In the genomic region with DNA sequence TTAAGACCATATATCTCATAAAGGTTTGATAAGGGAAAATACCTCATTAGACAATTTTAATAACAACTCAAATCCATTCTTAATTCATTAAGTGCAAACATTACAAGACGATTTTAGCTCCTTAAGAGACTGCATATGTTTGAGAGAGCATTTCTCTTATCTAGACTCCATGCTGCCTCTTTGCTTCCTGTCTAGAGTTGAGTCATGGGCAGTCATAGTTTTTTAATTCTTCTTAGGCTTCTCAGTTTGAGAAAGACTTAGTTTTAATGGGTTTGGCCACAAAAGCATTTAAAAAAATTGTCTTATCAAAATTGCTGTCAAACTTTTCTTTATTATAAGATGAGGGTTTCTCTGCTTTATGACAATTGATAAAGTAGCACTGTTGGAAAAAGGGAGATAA, we compare ENCODE assay signal across 29 cellular contexts.
DNase-seq lines count a peak whose midpoint lies in the region; ATAC-seq, FAIRE-seq and TF ChIP-seq lines count a peak whose summit lies in the region.
"Had no signal": no experiment of that assay in that cellular context is flagged by ENCODE, and none has a peak within 500 bp of the region (broad histone marks: within the 10 kb centered on the region; RNA-seq: fewer than 3 reads in every experiment).

No MANE protein-coding gene starts in this region.

- in situ Hi-C loops in mammary epithelial cell (cut with MboI; ENCODE audit: low sequenced_read_pairs in 2 of 2), result no loop called here

- H3K23ac ChIP-seq in mesenchymal stem cell (ENCODE audit: low read length in 2 of 2), result no peak overlapping the region

- H3K79me1 ChIP-seq in mesenchymal stem cell (replicated peaks; ENCODE audit: low read length, poor library complexity, severe bottlenecking), result no peaks in the 10 kb centered on the region

- no peak for TF ChIP-seq CTCF in bronchial epithelial cell (IDR thresholded peaks at IDR 0.05; ENCODE audit: insufficient read depth, low read length, severe bottlenecking)
- TF ChIP-seq CTCF in mammary epithelial cell (conservative IDR thresholded peaks at IDR 0.05 in 1 of 2, IDR thresholded peaks at IDR 0.05 in 1 of 2; ENCODE audit: extremely low read depth in 1 of 2, insufficient read depth in 1 of 2, low read depth in 1 of 2, low read length in 2 of 2), result no peak

- H3K36me3 ChIP-seq in bronchial epithelial cell (ENCODE audit: control insufficient read depth, insufficient read depth, low read length), result no peaks in the 10 kb centered on the region
- H3K36me3 ChIP-seq in mesenchymal stem cell (ENCODE audit: control insufficient read depth in 1 of 2, insufficient read depth in 2 of 2, low read depth in 1 of 2, low read length in 2 of 2), result no peaks in the 10 kb centered on the region
- no peaks in the 10 kb centered on the region for H3K36me3 ChIP-seq in mammary epithelial cell (ENCODE audit: insufficient read depth, low read length)
- H3K36me3 ChIP-seq: adrenal gland; BLaER1 treated with 17β-estradiol and CSF1 and Interleukin-3, amounts not matched to agents 10 nM and 100 nM; heart left ventricle; suprapubic skin had no signal

- FAIRE-seq in bronchial epithelial cell (lab: Jason Lieb, UNC), result no peak
- FAIRE-seq: endometrium, GM12891, HepG2, small intestine had no signal

- dilution Hi-C loops in mammary epithelial cell (cut with HindIII; ENCODE audit: low sequenced_read_pairs), result no loop called here

- no peak overlapping the region for H4K91ac ChIP-seq in mesenchymal stem cell (ENCODE audit: low read length)

- BruUV-seq in mammary epithelial cell (replicated peaks; lab: Mats Ljungman, UMichigan), result no TSS peak

- H2BK12ac ChIP-seq in mesenchymal stem cell (ENCODE audit: low read length in 2 of 2), result no peak overlapping the region

- no peak overlapping the region for H4K8ac ChIP-seq in mesenchymal stem cell (ENCODE audit: low read length)

- no peak overlapping the region for H2BK5ac ChIP-seq in mesenchymal stem cell (ENCODE audit: low read depth, low read length, poor library complexity, severe bottlenecking)

- H3K4me3 ChIP-seq in bronchial epithelial cell (ENCODE audit: low read depth, low read length) (no peak overlapping the region), mesenchymal stem cell (ENCODE audit: insufficient read depth in 1 of 2, low read depth in 1 of 2, low read length in 2 of 2) (no peak overlapping the region), mammary epithelial cell (replicated peaks in 1 of 3; ENCODE audit: insufficient read depth in 1 of 3, low read depth in 2 of 3, low read length in 3 of 3) (no peak overlapping the region)
- H3K4me3 ChIP-seq: adrenal gland; BLaER1 treated with 17β-estradiol and CSF1 and Interleukin-3, amounts not matched to agents 10 nM and 100 nM; heart left ventricle; suprapubic skin had no signal

- no peak overlapping the region for H3K9ac ChIP-seq in mesenchymal stem cell (ENCODE audit: low read length)
- no peak overlapping the region for H3K9ac ChIP-seq in mammary epithelial cell (ENCODE audit: insufficient read depth, low read length)
- H3K9ac ChIP-seq: BLaER1 treated with 17β-estradiol and CSF1 and Interleukin-3, amounts not matched to agents 10 nM and 100 nM had no signal

- H3K9me3 ChIP-seq in mesenchymal stem cell (ENCODE audit: control insufficient read depth, low read length), result no peaks in the 10 kb centered on the region
- no peaks in the 10 kb centered on the region for H3K9me3 ChIP-seq in mammary epithelial cell (replicated peaks; ENCODE audit: insufficient read depth, low read length)
- H3K9me3 ChIP-seq: adrenal gland; BLaER1 treated with 17β-estradiol and CSF1 and Interleukin-3, amounts not matched to agents 10 nM and 100 nM; Caco-2; heart left ventricle; suprapubic skin had no signal

- 80% methylated on average over 1 of the region's 1 CpG for WGBS in mesenchymal stem cell
- WGBS in mammary epithelial cell (ENCODE audit: low coverage, missing lambda C conversion rate), result 0% methylated on average over 1 of the region's 1 CpG

- H3K14ac ChIP-seq in mesenchymal stem cell (ENCODE audit: low read length in 2 of 2), result no peak overlapping the region

- intact Hi-C loops in mammary epithelial cell (cut with micrococcal nuclease), result no loop called here

- H3K4me1 ChIP-seq in mesenchymal stem cell (ENCODE audit: control insufficient read depth, insufficient read depth, low read depth, low read length) (peaks cover 2% of the 10 kb centered on the region), mammary epithelial cell (ENCODE audit: insufficient read depth, low read length) (no peaks in the 10 kb centered on the region)
- H3K4me1 ChIP-seq: adrenal gland; BLaER1 treated with 17β-estradiol and CSF1 and Interleukin-3, amounts not matched to agents 10 nM and 100 nM; Caco-2; heart left ventricle; suprapubic skin had no signal

- no peaks in the 10 kb centered on the region for H3K79me2 ChIP-seq in mammary epithelial cell (ENCODE audit: insufficient read depth, low read length)

- H3K27ac ChIP-seq in mesenchymal stem cell (ENCODE audit: low read length, poor library complexity, severe bottlenecking) (no peak overlapping the region), mammary epithelial cell (ENCODE audit: insufficient read depth, low read depth, low read length) (no peak overlapping the region)
- H3K27ac ChIP-seq: adrenal gland; BLaER1 treated with 17β-estradiol and CSF1 and Interleukin-3, amounts not matched to agents 10 nM and 100 nM; heart left ventricle; suprapubic skin had no signal

- H3K18ac ChIP-seq in mesenchymal stem cell (ENCODE audit: low read depth in 1 of 2, low read length in 2 of 2), result no peak overlapping the region

- H3K4ac ChIP-seq in mesenchymal stem cell (ENCODE audit: low read depth in 1 of 2, low read length in 2 of 2), result no peak overlapping the region

- H2BK120ac ChIP-seq in mesenchymal stem cell (ENCODE audit: low read depth, low read length), result no peak overlapping the region

- CTCF ChIA-PET in mammary epithelial cell (lab: Charles Lee; ENCODE audit: low non-redundant PET), result no interaction called here

- H3K27me3 ChIP-seq in bronchial epithelial cell (ENCODE audit: control insufficient read depth, insufficient read depth, low read length) (no peaks in the 10 kb centered on the region), mesenchymal stem cell (ENCODE audit: control insufficient read depth in 1 of 2, insufficient read depth in 1 of 2, low read length in 2 of 2) (no peaks in the 10 kb centered on the region), mammary epithelial cell (ENCODE audit: insufficient read depth, low read length) (no peaks in the 10 kb centered on the region)
- H3K27me3 ChIP-seq: adrenal gland; BLaER1 treated with 17β-estradiol and CSF1 and Interleukin-3, amounts not matched to agents 10 nM and 100 nM; heart left ventricle; suprapubic skin had no signal

- H3K4me2 ChIP-seq in mesenchymal stem cell (ENCODE audit: low read length, poor library complexity, severe bottlenecking), result no peak overlapping the region
- no peak overlapping the region for H3K4me2 ChIP-seq in mammary epithelial cell (ENCODE audit: insufficient read depth, low read depth, low read length)
- H3K4me2 ChIP-seq: BLaER1 treated with 17β-estradiol and CSF1 and Interleukin-3, amounts not matched to agents 10 nM and 100 nM had no signal

- no peak overlapping the region for H2AK5ac ChIP-seq in mesenchymal stem cell (ENCODE audit: low read length, severe bottlenecking)

- no peak for ATAC-seq in GM21528 (IDR thresholded peaks at IDR 0.05; ENCODE audit: low FRiP score, unreplicated experiment)
- ATAC-seq: heart left ventricle; HepG2; left lobe of liver; naive thymus-derived CD8-positive, alpha-beta T cell; stimulated activated naive B cell treated with anti-CD40 and anti-IgM and Interleukin-4, amounts not matched to agents 10 μg/mL and 1 μg/mL and 100 μg/mL, for 72 hours had no signal

- no peak overlapping the region for H2BK15ac ChIP-seq in mesenchymal stem cell (ENCODE audit: low read depth, poor library complexity, severe bottlenecking)

- H2AFZ ChIP-seq in mesenchymal stem cell (ENCODE audit: low read depth, low read length) (no peak overlapping the region), mammary epithelial cell (ENCODE audit: low read depth, low read length) (no peak overlapping the region)

- no peaks in the 10 kb centered on the region for H4K20me1 ChIP-seq in mammary epithelial cell (ENCODE audit: insufficient read depth, low read length)
- H4K20me1 ChIP-seq: BLaER1 treated with 17β-estradiol and CSF1 and Interleukin-3, amounts not matched to agents 10 nM and 100 nM had no signal

- peak; percentile 45 for DNase-seq in ELR (ENCODE audit: low read depth)
- DNase-seq in RKO (ENCODE audit: low spot score), result peak; percentile 25
- DNase-seq in bronchial epithelial cell (ENCODE audit: low read depth), result peak; percentile 1
- peak; percentile 28 for DNase-seq in mesenchymal stem cell
- no peak for DNase-seq in HPDE6-E6E7 (ENCODE audit: extremely low spot score)
- no peak for DNase-seq in mammary epithelial cell
- no peak for DNase-seq in NCI-H2196 treated with DMSO at 0.1 percent for 48 hours (lab: John Stamatoyannopoulos, UW; ENCODE audit: unreplicated experiment)
- DNase-seq: activated CD4-positive, alpha-beta T cell treated with anti-CD3 and anti-CD28 coated beads for 1 hour; activated gamma-delta T cell; activated T-cell treated with anti-CD3 and anti-CD28 coated beads, Interleukin-2, amount 50 U/mL, for 1 hour; adrenal gland; Caco-2; DMS79; heart left ventricle; naive thymus-derived CD8-positive, alpha-beta T cell; NCI-H1092 treated with DMSO at 0.1 percent for 48 hours; NCI-H2029; NCI-H2227 treated with DMSO at 0.1 percent for 48 hours; NCI-H748 treated with DMSO at 0.1 percent for 48 hours; small intestine; stimulated activated CD4-positive, alpha-beta T cell treated with anti-CD3 and anti-CD28 coated beads, Interleukin-2, amount 100 ng/mL, for 48 hours; stimulated activated naive B cell treated with anti-CD40 and anti-IgM and Interleukin-4, amounts not matched to agents 10 μg/mL and 1 μg/mL and 100 μg/mL, for 72 hours had no signal

Comparison
In these comparisons a context has a peak if more than half of its experiments do, and no peak if none do; other contexts are left out.
1. DNase-seq: peak in ELR (single experiment), RKO (single experiment), bronchial epithelial cell (single experiment) and mesenchymal stem cell (single experiment); none in HPDE6-E6E7 (single experiment), mammary epithelial cell (single experiment) and NCI-H2196 treated with DMSO at 0.1 percent for 48 hours (single experiment).